8 cellular contexts compared by ENCODE assay signal in the genomic region with DNA sequence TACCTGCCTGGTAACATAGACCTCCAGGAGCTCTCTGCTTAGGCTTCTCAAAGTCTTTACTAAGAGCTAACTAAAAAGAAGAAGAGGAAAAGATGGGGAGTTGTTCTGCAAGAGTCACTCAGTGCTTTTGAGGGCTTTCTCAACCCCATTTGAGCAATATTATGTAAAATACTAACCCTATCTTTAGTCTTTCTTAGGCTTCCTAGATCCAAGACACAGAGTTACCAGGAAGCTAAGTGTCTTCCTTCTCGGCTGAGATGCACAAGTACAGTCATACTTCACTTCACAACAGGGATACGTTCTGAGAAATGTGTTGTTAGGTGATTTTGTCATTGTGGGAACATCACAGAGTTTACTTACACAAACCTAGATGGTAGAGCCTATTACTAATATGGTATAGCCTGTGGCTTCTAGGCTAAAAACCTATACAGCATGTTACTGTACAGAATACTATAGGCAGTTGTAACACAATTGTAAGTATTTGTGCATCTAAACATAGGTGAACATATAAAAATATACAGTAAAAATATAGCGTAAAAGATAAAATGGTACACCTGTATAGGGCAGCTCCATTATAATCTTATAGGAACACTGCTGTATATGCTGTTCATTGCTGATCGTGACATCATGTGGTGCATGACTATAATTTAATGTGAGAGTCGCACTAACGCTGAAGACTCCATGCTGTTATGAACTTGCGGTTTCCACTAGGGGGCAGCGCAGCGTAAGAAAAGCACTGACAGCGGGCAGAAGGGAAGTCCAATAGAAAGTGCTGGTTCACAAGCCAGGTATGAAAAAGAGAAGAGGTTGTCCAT. TPM values are rescaled to one million over a fixed set of nuclear protein-coding genes. Genes with fewer than 3 reads are reported as not detected.
DNase-seq lines count a peak whose midpoint lies in the region; ATAC-seq and TF ChIP-seq lines count a peak whose summit lies in the region.

No MANE protein-coding gene starts in this region.

- POLR2A ChIA-PET in A673 (lab: Charles Lee; ENCODE audit: low non-redundant PET): no interaction called here

- BruUV-seq in A673 (replicated peaks; lab: Mats Ljungman, UMichigan): no TSS peak

- H3K27me3 ChIP-seq in A673 (replicated peaks; ENCODE audit: insufficient read depth, low read depth, low read length, poor library complexity) (no peaks in the 10 kb centered on the region), breast epithelium (no peaks in the 10 kb centered on the region)

- H3K9me3 ChIP-seq in A673 (ENCODE audit: low read depth, low read length, poor library complexity, severe bottlenecking): no peaks in the 10 kb centered on the region
- no peaks in the 10 kb centered on the region for H3K9me3 ChIP-seq in breast epithelium

- intact Hi-C loops in A673 (cut with micrococcal nuclease; ENCODE audit: unreplicated experiment) (loop anchor here (1.0 to 5.0 kb wide), 3 partner anchors 47 to 151 kb away; partner anchors contain the start of gene STAMBPL1), breast epithelium (cut with DNase I; ENCODE audit: low total_unique reads) (loop anchor here (10.0 kb wide), 1 partner anchor 99 kb away; no protein-coding TSS in a partner anchor)

- CTCF ChIA-PET in A673 (lab: Charles Lee): interaction anchor here (0.5 to 3.9 kb wide), 8 partner anchors 9 to 155 kb away, joined by 3 to 74 read pairs (median 3); partner anchors contain the start of gene FAS

- H3K4me1 ChIP-seq in A673 (ENCODE audit: insufficient read depth, low read length, poor library complexity, severe bottlenecking) (no peaks in the 10 kb centered on the region), breast epithelium (no peaks in the 10 kb centered on the region)

- TF ChIP-seq CTCF in A673 (conservative IDR thresholded peaks at IDR 0.05; ENCODE audit: low read depth, low read length) (peak; percentile 95), VCaP (conservative IDR thresholded peaks at IDR 0.05) (peak; percentile 83), breast epithelium (IDR thresholded peaks at IDR 0.05) (peak; percentile 82 to 92 (median 90))

- ATAC-seq in GM18858 (IDR thresholded peaks at IDR 0.05; ENCODE audit: unreplicated experiment) (peak; percentile 80), HG03097 (IDR thresholded peaks at IDR 0.05; ENCODE audit: low FRiP score, unreplicated experiment) (peak; percentile 78)

- no peak for TF ChIP-seq POLR2A in breast epithelium (IDR thresholded peaks at IDR 0.05)

- no peaks in the 10 kb centered on the region for H3K36me3 ChIP-seq in A673 (ENCODE audit: insufficient read depth, low read length, poor library complexity, severe bottlenecking)
- no peaks in the 10 kb centered on the region for H3K36me3 ChIP-seq in breast epithelium

- DNase-seq in A673 (ENCODE audit: low spot score) (peak; percentile 93), NCI-H2196 (lab: John Stamatoyannopoulos, UW; ENCODE audit: unreplicated experiment) (peak; percentile 65), breast epithelium (ENCODE audit: low spot score in 2 of 2) (peak; percentile 75 to 84), iris pigment epithelial cell (ENCODE audit: low read depth) (peak; percentile 88)
- DNase-seq in stimulated activated CD4-positive, alpha-beta T cell treated with anti-CD3 and anti-CD28 coated beads, Interleukin-1b, Interleukin-23, amount 100 ng/mL, for 1 hour (ENCODE audit: low read depth in 2 of 2): peak; percentile 67 to 75

- H3K4me3 ChIP-seq in A673 (ENCODE audit: low read depth, low read length, poor library complexity, severe bottlenecking) (no peak overlapping the region), breast epithelium (no peak overlapping the region)

- H3K27ac ChIP-seq in A673 (ENCODE audit: low read depth, low read length, poor library complexity, severe bottlenecking) (no peak overlapping the region), VCaP (no peak overlapping the region), breast epithelium (no peak overlapping the region)

RNA-seq across cellular contexts. Expression of gene ANKRD22, which starts 16.3 kb away (rescaled TPM):
- 0.52 TPM in 1 of 2 replicates, not detected in the other for total RNA-seq in A673 (2021)
- 1 to 10 TPM in 1 of 3 donors, under 1 TPM in 1, not detected in 1; 0.59 to 1.6 TPM for total RNA-seq in breast epithelium

RNA-seq across cellular contexts. Expression of gene LIPM, which starts 32.8 kb away (rescaled TPM):
- total RNA-seq in A673 (2021) (not detected in 2 replicates), breast epithelium (not detected)

RNA-seq across cellular contexts. Expression of gene STAMBPL1, which starts 44.7 kb away (rescaled TPM):
- total RNA-seq in A673 (2021) (61.2 and 71.8 TPM in 2 replicates), breast epithelium (10 to 100 TPM; 17.1 to 21.0 (median 17.9) TPM)
